ENCODE assay signal across 8 cellular contexts in genomic region chr17:27293359-27293897, GRCh38. TPM values are rescaled to one million over a fixed set of nuclear protein-coding genes. Genes with fewer than 3 reads are reported as not detected.
DNase-seq lines count a peak whose midpoint lies in the region; ATAC-seq and TF ChIP-seq lines count a peak whose summit lies in the region.

No MANE protein-coding gene starts in this region.

- H3K27ac ChIP-seq in dorsolateral prefrontal cortex (peak overlapping the region; percentile 76 to 100 (median 99)), neutrophil (peak overlapping the region; percentile 97)

- no peak for TF ChIP-seq CTCF in dorsolateral prefrontal cortex (IDR thresholded peaks at IDR 0.05 in 54 of 56, conservative IDR thresholded peaks at IDR 0.05 in 2 of 56; ENCODE audit: low read depth in 1 of 56, partially characterized antibody in 56 of 56)
- no peak for TF ChIP-seq CTCF in neutrophil (IDR thresholded peaks at IDR 0.05)

- intact Hi-C loops in dorsolateral prefrontal cortex (cut with DNase I): loop anchor here (5.0 to 10.0 kb wide), 2 partner anchors 46 to 161 kb away; partner anchors contain the start of gene KSR1 (in 1 of the 2)

- peaks cover 3% of the 10 kb centered on the region for H3K36me3 ChIP-seq in neutrophil

- DNase-seq in SK-N-DZ (ENCODE audit: low spot score) (peak; percentile 17), dorsolateral prefrontal cortex (peak in 2 of 10 donors; percentile 24 to 52), NCI-H2196 (lab: John Stamatoyannopoulos, UW; ENCODE audit: unreplicated experiment) (no peak), mesenteric fat pad (ENCODE audit: low spot score) (no peak), NOMO-1 treated with dmso at 0.1 percent for 144 hours (lab: John Stamatoyannopoulos, UW; ENCODE audit: unreplicated experiment) (no peak)

- H3K9me3 ChIP-seq in neutrophil: no peaks in the 10 kb centered on the region

- H3K27me3 ChIP-seq in dorsolateral prefrontal cortex: no peaks in the 10 kb centered on the region
- no peaks in the 10 kb centered on the region for H3K27me3 ChIP-seq in neutrophil

- peak overlapping the region; percentile 92; the same call in 1 of the 2 replicates for H3K4me3 ChIP-seq in GM08714 (ENCODE audit: low read length)
- peak overlapping the region; percentile 63 to 99 (median 92) for H3K4me3 ChIP-seq in dorsolateral prefrontal cortex
- H3K4me3 ChIP-seq in neutrophil (ENCODE audit: low read depth in 1 of 2, low read length in 1 of 2): peak overlapping the region; percentile 78 to 99

- H3K4me1 ChIP-seq in neutrophil (ENCODE audit: control insufficient read depth in 1 of 2, insufficient read depth in 1 of 2, low read depth in 1 of 2, low read length in 1 of 2): peaks cover 34 to 43% of the 10 kb centered on the region in 2 experiments

- ATAC-seq in GM21360 (IDR thresholded peaks at IDR 0.05; ENCODE audit: unreplicated experiment): no peak

RNA-seq across cellular contexts. Expression of gene WSB1, which starts 0.5 kb away (rescaled TPM):
- 144 and 167 TPM in 2 replicates for polyA plus RNA-seq in SK-N-DZ (2014; cell fraction: cytosol; rRNA removed)
- 401 and 428 TPM in 2 replicates for polyA plus RNA-seq in SK-N-DZ (2014; cell fraction: nucleus; rRNA removed)
- total RNA-seq in dorsolateral prefrontal cortex (100 to 1,000 TPM in 119 of 120 experiments, 10 to 100 TPM in 1; 91.4 to 483 (median 217) TPM), mesenteric fat pad (160 TPM)
